1 cellular context compared by ENCODE assay signal in genomic region chr2:123915380-123915779, GRCh38.
A peak's percentile ranks its signal among the peaks of the same experiment; 100 is the strongest.
TF ChIP-seq lines count a peak whose summit lies in the region.

No MANE protein-coding gene starts in this region.

TF ChIP-seq in K562, 482 proteins besides CTCF, POLR2A, EP300 and RAD21:
- TF ChIP-seq ZBTB40 (IDR thresholded peaks at IDR 0.05) (peak; percentile 45; the same call in 1 of the 2 replicates), ZBTB40 (CRISPR knock-in tag; IDR thresholded peaks at IDR 0.05) (no peak), ZKSCAN1 (IDR thresholded peaks at IDR 0.05; ENCODE audit: low read depth, low read length) (no peak)
